Comparison of ENCODE assay signal across 29 cellular contexts in genomic region chr14:71626281-71626835, GRCh38.
A peak's percentile ranks its signal among the peaks of the same experiment; 100 is the strongest.
DNase-seq lines count a peak whose midpoint lies in the region; ATAC-seq, FAIRE-seq and TF ChIP-seq lines count a peak whose summit lies in the region.
"Had no signal": no experiment of that assay in that cellular context is flagged by ENCODE, and none has a peak within 500 bp of the region (broad histone marks: within the 10 kb centered on the region; RNA-seq: fewer than 3 reads in every experiment).

No MANE protein-coding gene starts in this region.

- H3K36me3 ChIP-seq in Karpas-422 (ENCODE audit: insufficient read depth, low read length): no peaks in the 10 kb centered on the region

- H3K9ac ChIP-seq in Karpas-422 (ENCODE audit: low read length): no peak overlapping the region

- no peaks in the 10 kb centered on the region for H4K20me1 ChIP-seq in Karpas-422 (ENCODE audit: insufficient read depth, low read depth, low read length)

- H3K4me2 ChIP-seq in Karpas-422 (ENCODE audit: low read depth, low read length, poor library complexity, severe bottlenecking): no peak overlapping the region

- no peaks in the 10 kb centered on the region for H3K9me3 ChIP-seq in Karpas-422 (ENCODE audit: low read length)
- H3K9me3 ChIP-seq: esophagus squamous epithelium, right lobe of liver, tibial artery, vagina had no signal

- no peaks in the 10 kb centered on the region for H3K9me2 ChIP-seq in Karpas-422 (replicated peaks; ENCODE audit: insufficient read depth, low read length)

- ATAC-seq in GM18867 (IDR thresholded peaks at IDR 0.05; ENCODE audit: unreplicated experiment): no peak
- no peak for ATAC-seq in HG03159 (IDR thresholded peaks at IDR 0.05; ENCODE audit: unreplicated experiment)
- ATAC-seq: activated CD8-positive, alpha-beta memory T cell treated with anti-CD3 and anti-CD28 coated beads, Interleukin-2, amount 10 ng/mL, durations not matched to agents 7 days and 5 days; activated T-cell treated with anti-CD3 and anti-CD28 coated beads, Interleukin-2, amount 50 U/mL, for 4 hours; left lobe of liver; right lobe of liver had no signal

- no peak overlapping the region for H3K27ac ChIP-seq in Karpas-422 (ENCODE audit: low read length)
- H3K27ac ChIP-seq: esophagus squamous epithelium, right lobe of liver, tibial artery, vagina had no signal

- no peaks in the 10 kb centered on the region for H3K4me1 ChIP-seq in Karpas-422 (ENCODE audit: low read length)
- H3K4me1 ChIP-seq: esophagus squamous epithelium, right lobe of liver, tibial artery, vagina had no signal

- H3K4me3 ChIP-seq in AG09309 (ENCODE audit: control insufficient read depth, low read depth, low read length) (no peak overlapping the region), Karpas-422 (ENCODE audit: low read length) (no peak overlapping the region), cardiac fibroblast (replicated peaks in 1 of 2; ENCODE audit: low read depth in 2 of 2, low read length in 2 of 2) (no peak overlapping the region)
- H3K4me3 ChIP-seq: esophagus squamous epithelium, right lobe of liver, tibial artery, vagina had no signal

- DNase-seq in AG09309 (ENCODE audit: low read depth): peak; percentile 14
- peak; percentile 28 for DNase-seq in Karpas-422
- peak; percentile 18 to 66 for DNase-seq in cardiac fibroblast (ENCODE audit: low read depth in 2 of 2)
- DNase-seq in SIG-M5 (lab: John Stamatoyannopoulos, UW): no peak
- DNase-seq in DMS79 treated with DMSO at 0.1 percent for 48 hours (lab: John Stamatoyannopoulos, UW): no peak
- DNase-seq: activated CD4-positive, alpha-beta T cell treated with anti-CD3 and anti-CD28 coated beads, Interleukin-2, amount 50 U/mL, for 4 hours; activated CD8-positive, alpha-beta memory T cell treated with anti-CD3 and anti-CD28 coated beads, Interleukin-2, amount 10 ng/mL, durations not matched to agents 7 days and 5 days; activated gamma-delta T cell; activated naive CD8-positive, alpha-beta T cell treated with anti-CD3 and anti-CD28 coated beads, Interleukin-2, amount 10 ng/mL, durations not matched to agents 7 days and 5 days; activated T-cell treated with anti-CD3 and anti-CD28 coated beads, Interleukin-2, amount 50 U/mL, for 4 hours; CD4-positive, alpha-beta memory T cell; esophagus squamous epithelium; hippocampal formation; NCI-H1694; NCI-H446 treated with DMSO at 0.1 percent for 48 hours; OCI-M1; right lobe of liver; stimulated activated CD4-positive, alpha-beta T cell treated with anti-CD3 and anti-CD28 coated beads, Interleukin-12 subunit alpha, Interleukin-12 subunit beta, amount 100 ng/mL, for 4 hours; stimulated activated CD4-positive, alpha-beta T cell treated with anti-CD3 and anti-CD28 coated beads, Interleukin-2, amount 100 ng/mL, for 48 hours; T-helper 2 cell; tibial artery had no signal

- no peak overlapping the region for H2AFZ ChIP-seq in Karpas-422 (ENCODE audit: low read length)

- FAIRE-seq in islet of Langerhans (lab: Jason Lieb, UNC): peak; percentile 17
- FAIRE-seq: D721Med, endometrium, GM12892 had no signal

- no peak for TF ChIP-seq CTCF in AG09309 (IDR thresholded peaks at IDR 0.05; ENCODE audit: control insufficient read depth, insufficient read depth, low read depth, low read length, missing control alignments)
- no peak for TF ChIP-seq CTCF in cardiac fibroblast (IDR thresholded peaks at IDR 0.05; ENCODE audit: low read depth, low read length)

- H3K27me3 ChIP-seq in Karpas-422 (ENCODE audit: low read length): no peaks in the 10 kb centered on the region
- H3K27me3 ChIP-seq: esophagus squamous epithelium, right lobe of liver, tibial artery, vagina had no signal

- no peaks in the 10 kb centered on the region for H3K79me2 ChIP-seq in Karpas-422 (ENCODE audit: low read length)

Comparison
In these comparisons a context has a peak if more than half of its experiments do, and no peak if none do; other contexts are left out.
1. DNase-seq: peak in AG09309 (single experiment), Karpas-422 (single experiment) and cardiac fibroblast (2 of 2); none in SIG-M5 (single experiment) and DMS79 treated with DMSO at 0.1 percent for 48 hours (single experiment).